In genomic region chr11:68749501-68750196, GRCh38 we compare ENCODE assay signal across 12 cellular contexts. TPM values are rescaled to one million over a fixed set of nuclear protein-coding genes. Genes with fewer than 3 reads are reported as not detected.
DNase-seq lines count a peak whose midpoint lies in the region; ATAC-seq and TF ChIP-seq lines count a peak whose summit lies in the region.
"Had no signal": no experiment of that assay in that cellular context is flagged by ENCODE, and none has a peak within 500 bp of the region (broad histone marks: within the 10 kb centered on the region; RNA-seq: fewer than 3 reads in every experiment).

No MANE protein-coding gene starts in this region.

- H3K9me3 ChIP-seq in right atrium auricular region, result no peaks in the 10 kb centered on the region
- no peaks in the 10 kb centered on the region for H3K9me3 ChIP-seq in WERI-Rb-1 (ENCODE audit: severe bottlenecking)
- H3K9me3 ChIP-seq: adrenal gland, upper lobe of right lung had no signal

- no peaks in the 10 kb centered on the region for H3K36me3 Mint-ChIP-seq in type B pancreatic cell

- no peaks in the 10 kb centered on the region for H3K9me3 Mint-ChIP-seq in type B pancreatic cell

- H3K4me3 ChIP-seq in right atrium auricular region (peak overlapping the region in 1 of 2 donors; percentile 53), WERI-Rb-1 (ENCODE audit: low read depth, low read length) (no peak overlapping the region)
- H3K4me3 ChIP-seq: adrenal gland, upper lobe of right lung had no signal

- H3K27me3 Mint-ChIP-seq in type B pancreatic cell, result no peaks in the 10 kb centered on the region

- TF ChIP-seq CTCF in right atrium auricular region (IDR thresholded peaks at IDR 0.05) (no peak), type B pancreatic cell (conservative IDR thresholded peaks at IDR 0.05) (no peak), WERI-Rb-1 (IDR thresholded peaks at IDR 0.05; ENCODE audit: low read depth, low read length) (no peak)

- no peak for DNase-seq in left ventricle myocardium superior
- DNase-seq in right atrium auricular region (ENCODE audit: low spot score), result no peak
- DNase-seq in amniotic epithelial cell (ENCODE audit: low read depth), result peak; percentile 6
- peak; percentile 51 for DNase-seq in left kidney (ENCODE audit: low read depth, low spot score)
- no peak for DNase-seq in type B pancreatic cell (ENCODE audit: extremely low spot score, unreplicated experiment)
- no peak for DNase-seq in WERI-Rb-1
- DNase-seq in NCI-H446 treated with DMSO at 0.1 percent for 48 hours (lab: John Stamatoyannopoulos, UW), result no peak
- DNase-seq: stimulated activated CD4-positive, alpha-beta T cell treated with anti-CD3 and anti-CD28 coated beads, Interleukin-2, amount 100 ng/mL, for 48 hours; upper lobe of right lung had no signal

- ATAC-seq in left ventricle myocardium superior (peak; percentile 6), GM19324 (IDR thresholded peaks at IDR 0.05; ENCODE audit: low FRiP score, unreplicated experiment) (no peak)
- ATAC-seq: upper lobe of right lung had no signal

- H3K4me1 ChIP-seq in right atrium auricular region, result peaks cover 0 to 26% of the 10 kb centered on the region in 2 donors
- H3K4me1 ChIP-seq: adrenal gland had no signal

- H3K36me3 ChIP-seq in right atrium auricular region, result peaks cover 6% of the 10 kb centered on the region
- no peaks in the 10 kb centered on the region for H3K36me3 ChIP-seq in WERI-Rb-1
- H3K36me3 ChIP-seq: adrenal gland, upper lobe of right lung had no signal

- H3K27ac ChIP-seq in right atrium auricular region (no peak overlapping the region), WERI-Rb-1 (no peak overlapping the region)
- H3K27ac ChIP-seq: upper lobe of right lung had no signal

- peak overlapping the region; percentile 74 for H3K27ac Mint-ChIP-seq in type B pancreatic cell

- peaks cover 14% of the 10 kb centered on the region for H3K4me1 Mint-ChIP-seq in type B pancreatic cell (ENCODE audit: unreplicated experiment)

- H3K4me3 Mint-ChIP-seq in type B pancreatic cell, result peak overlapping the region; percentile 80

- H3K27me3 ChIP-seq in right atrium auricular region, result no peaks in the 10 kb centered on the region
- no peaks in the 10 kb centered on the region for H3K27me3 ChIP-seq in WERI-Rb-1 (ENCODE audit: insufficient read depth, low read depth, severe bottlenecking)
- H3K27me3 ChIP-seq: adrenal gland, upper lobe of right lung had no signal

- intact Hi-C loops in left ventricle myocardium superior (cut with micrococcal nuclease), result no loop called here

RNA-seq across cellular contexts. Expression of gene TESMIN, which starts 1.7 kb away (rescaled TPM):
- total RNA-seq in left ventricle myocardium superior (0.32 TPM), right atrium auricular region (under 1 TPM; 0.47 to 0.78 TPM), type B pancreatic cell (ENCODE audit: low replicate concordance) (6.7 and 9.7 TPM in 2 replicates)
- total RNA-seq: myocyte had no signal

Comparison
In these comparisons a context has a peak if more than half of its experiments do, and no peak if none do; other contexts are left out.
1. DNase-seq: peak in amniotic epithelial cell (single experiment) and left kidney (single experiment); none in left ventricle myocardium superior (single experiment), right atrium auricular region (single experiment), type B pancreatic cell (single experiment), WERI-Rb-1 (single experiment) and NCI-H446 treated with DMSO at 0.1 percent for 48 hours (single experiment).